ENCODE assay signal across 8 cellular contexts in the genomic region with DNA sequence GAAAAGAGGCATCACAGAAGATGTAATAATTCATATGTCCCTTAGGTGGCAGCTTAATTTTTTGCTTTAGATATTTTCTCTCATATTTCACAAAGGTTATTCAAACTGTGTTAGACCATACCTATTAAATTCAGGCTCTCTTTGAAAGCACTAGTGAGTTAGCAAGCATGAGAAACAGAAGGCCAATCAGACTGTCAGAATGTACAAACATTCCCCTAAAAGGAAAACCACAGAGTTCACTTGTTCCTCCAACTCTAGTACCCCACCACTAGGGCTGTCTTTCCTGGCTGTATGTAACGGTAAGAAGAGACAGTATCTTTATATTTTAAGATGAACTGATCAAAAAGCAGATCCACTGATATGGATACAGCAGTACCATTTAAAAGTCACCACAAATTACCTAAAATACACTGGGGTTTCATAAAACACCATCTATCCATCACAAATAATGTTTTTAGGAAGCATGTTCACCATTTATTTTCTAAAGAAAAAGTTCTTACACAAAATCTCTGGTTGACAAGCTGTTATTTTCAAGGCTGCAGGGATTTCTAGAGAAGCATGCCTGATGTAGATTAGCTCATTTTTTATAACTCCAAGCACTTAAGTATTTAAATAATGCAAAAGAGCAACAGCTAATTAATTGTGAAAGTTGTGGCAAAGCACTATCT. TPM values are rescaled to one million over a fixed set of nuclear protein-coding genes. Genes with fewer than 3 reads are reported as not detected.
DNase-seq lines count a peak whose midpoint lies in the region; ATAC-seq, FAIRE-seq and TF ChIP-seq lines count a peak whose summit lies in the region.

No MANE protein-coding gene starts in this region.

- H4K20me1 ChIP-seq in PC-3 (ENCODE audit: low read length) (peaks cover 8% of the 10 kb centered on the region), mammary epithelial cell (ENCODE audit: insufficient read depth, low read length) (no peaks in the 10 kb centered on the region), HepG2 (ENCODE audit: insufficient read depth, low read length) (peaks cover 2% of the 10 kb centered on the region; the same call in 1 of the 2 replicates)

- H3K4me2 ChIP-seq in PC-3 (ENCODE audit: low read length) (peak overlapping the region; percentile 99), mammary epithelial cell (ENCODE audit: insufficient read depth, low read depth, low read length) (peak overlapping the region; percentile 83), HepG2 (ENCODE audit: low read depth, low read length) (peak overlapping the region; percentile 70)

- DNase-seq in NCI-H1417 (lab: John Stamatoyannopoulos, UW) (peak; percentile 27 to 56 (median 48)), NCI-H1417 treated with DMSO at 0.1 percent for 48 hours (lab: John Stamatoyannopoulos, UW) (no peak), PC-3 (peak; percentile 74), mammary epithelial cell (peak; percentile 77), HepG2 (ENCODE audit: low spot score) (peak; percentile 89), superior temporal gyrus (ENCODE audit: extremely low spot score) (peak; percentile 75)

- H3K4me1 ChIP-seq in PC-3 (ENCODE audit: insufficient read depth, low read length) (peaks cover 32% of the 10 kb centered on the region), mammary epithelial cell (ENCODE audit: insufficient read depth, low read length) (peaks cover 34% of the 10 kb centered on the region), HepG2 (ENCODE audit: insufficient read depth, low read length) (peaks cover 56% of the 10 kb centered on the region)

- peaks cover 57% of the 10 kb centered on the region for H3K79me2 ChIP-seq in PC-3 (ENCODE audit: low read length)
- peaks cover 55% of the 10 kb centered on the region for H3K79me2 ChIP-seq in mammary epithelial cell (ENCODE audit: insufficient read depth, low read length)
- peaks cover 43% of the 10 kb centered on the region for H3K79me2 ChIP-seq in HepG2 (ENCODE audit: insufficient read depth, low read length)

- H3K27me3 ChIP-seq in PC-3 (ENCODE audit: low read length) (no peaks in the 10 kb centered on the region), mammary epithelial cell (ENCODE audit: insufficient read depth, low read length) (no peaks in the 10 kb centered on the region), HepG2 (ENCODE audit: control insufficient read depth in 1 of 2, insufficient read depth in 2 of 2, low read length in 2 of 2) (no peaks in the 10 kb centered on the region; a peak in 1 of 5 replicates)

- peak overlapping the region; percentile 90; the same call in 1 of the 2 replicates for H3K9ac ChIP-seq in PC-3 (ENCODE audit: low read length)
- H3K9ac ChIP-seq in mammary epithelial cell (ENCODE audit: insufficient read depth, low read length): peak overlapping the region; percentile 78
- peak overlapping the region; percentile 50 for H3K9ac ChIP-seq in HepG2 (ENCODE audit: insufficient read depth, low read depth, low read length)

- no peaks in the 10 kb centered on the region for H3F3A ChIP-seq in PC-3 (ENCODE audit: low read length, unreplicated experiment)

- TF ChIP-seq EP300 in HepG2 (IDR thresholded peaks at IDR 0.05; ENCODE audit: low read depth in 2 of 2, low read length in 2 of 2) (no peak), HepG2 (CRISPR knock-in tag; IDR thresholded peaks at IDR 0.05; ENCODE audit: borderline replicate concordance) (no peak)

- no peaks in the 10 kb centered on the region for H3K9me3 ChIP-seq in PC-3 (ENCODE audit: low read length)
- H3K9me3 ChIP-seq in mammary epithelial cell (replicated peaks; ENCODE audit: insufficient read depth, low read length): no peaks in the 10 kb centered on the region
- H3K9me3 ChIP-seq in HepG2 (ENCODE audit: low read length): no peaks in the 10 kb centered on the region

- CTCF ChIA-PET in PC-3 (lab: Charles Lee) (no interaction called here), mammary epithelial cell (lab: Charles Lee; ENCODE audit: low non-redundant PET) (interaction anchor here (0.6 to 1.1 kb wide), 5 partner anchors 34 to 753 kb away, joined by 4 to 7 read pairs (median 4); a partner anchor contains a TSS), HepG2 (lab: Yijun Ruan, JAX; ENCODE audit: low intra/inter-chr PET ratio, low total read pairs) (interaction anchor here (1.2 kb wide), 1 partner anchor 282 kb away, joined by 3 read pairs; no protein-coding TSS in a partner anchor)

- in situ Hi-C loops in mammary epithelial cell (cut with MboI; ENCODE audit: low sequenced_read_pairs in 2 of 2) (loop anchor here in 1 of 2 donors (5.0 kb wide), 1 partner anchor 162 kb away; a partner anchor contains a TSS), HepG2 (cut with HindIII; ENCODE audit: extremely low pct_ligation_motif_present, low pct_unique_long_range_greater_than_20kb) (no loop called here)

- BruUV-seq in PC-3 (replicated peaks; lab: Mats Ljungman, UMichigan): TSS peak; percentile 81
- TSS peak; percentile 63 for BruUV-seq in mammary epithelial cell (replicated peaks; lab: Mats Ljungman, UMichigan)
- BruUV-seq in HepG2 (replicated peaks; lab: Mats Ljungman, UMichigan): no TSS peak

- H3K36me3 ChIP-seq in PC-3 (ENCODE audit: low read depth, low read length) (peaks cover 23% of the 10 kb centered on the region), mammary epithelial cell (ENCODE audit: insufficient read depth, low read length) (peaks cover 14% of the 10 kb centered on the region), HepG2 (replicated peaks in 1 of 2; ENCODE audit: control insufficient read depth in 1 of 2, insufficient read depth in 2 of 2, low read length in 2 of 2) (peaks cover 3 to 15% of the 10 kb centered on the region in 2 experiments)

- H3K4me3 ChIP-seq in PC-3 (ENCODE audit: low read length): peak overlapping the region; percentile 93
- peak overlapping the region; percentile 85 to 95 (median 90) for H3K4me3 ChIP-seq in mammary epithelial cell (replicated peaks in 1 of 3; ENCODE audit: insufficient read depth in 1 of 3, low read depth in 2 of 3, low read length in 3 of 3)
- peak overlapping the region; percentile 89 to 97 (median 91); a peak in 5 of 6 replicates for H3K4me3 ChIP-seq in HepG2 (replicated peaks in 1 of 3; ENCODE audit: insufficient read depth in 1 of 3, low read depth in 2 of 3, low read length in 3 of 3)

- H3K27ac ChIP-seq in PC-3 (ENCODE audit: low read length) (peak overlapping the region; percentile 71; the same call in 1 of the 2 replicates), mammary epithelial cell (ENCODE audit: insufficient read depth, low read depth, low read length) (peak overlapping the region; percentile 82), HepG2 (ENCODE audit: extremely low read length, insufficient read depth, low read length) (peak overlapping the region; percentile 84)

- 0% methylated on average over 1 of the region's 1 CpG for WGBS in mammary epithelial cell (ENCODE audit: low coverage, missing lambda C conversion rate)
- WGBS in HepG2 (ENCODE audit: low lambda C conversion rate): 0% methylated on average over 1 of the region's 1 CpG

- FAIRE-seq in HepG2 (lab: Jason Lieb, UNC): peak; percentile 79

- TF ChIP-seq CTCF in PC-3 (conservative IDR thresholded peaks at IDR 0.05; ENCODE audit: low read depth, low read length) (peak; percentile 64), mammary epithelial cell (conservative IDR thresholded peaks at IDR 0.05 in 1 of 2, IDR thresholded peaks at IDR 0.05 in 1 of 2; ENCODE audit: extremely low read depth in 1 of 2, insufficient read depth in 1 of 2, low read depth in 1 of 2, low read length in 2 of 2) (peak; percentile 49 to 58), HepG2 (CRISPR knock-in tag; IDR thresholded peaks at IDR 0.05) (0 out of 2 replicates have a peak, but pooled peaks have one; percentile 26)

- intact Hi-C loops in PC-3 (cut with micrococcal nuclease): no loop called here
- intact Hi-C loops in mammary epithelial cell (cut with micrococcal nuclease): loop anchor here (1.0 to 10.0 kb wide), 4 partner anchors 25 to 609 kb away; a partner anchor contains a TSS
- intact Hi-C loops in HepG2 (cut with micrococcal nuclease; ENCODE audit: unreplicated experiment): loop anchor here (10.0 kb wide), 1 partner anchor 51 kb away; no protein-coding TSS in a partner anchor

- POLR2A ChIA-PET in PC-3 (lab: Charles Lee; ENCODE audit: unreplicated experiment) (no interaction called here), HepG2 (lab: Yijun Ruan, JAX) (no interaction called here)

- TF ChIP-seq POLR2A in HepG2 (IDR thresholded peaks at IDR 0.05; ENCODE audit: insufficient read depth in 1 of 2, low read depth in 2 of 2, low read length in 2 of 2): peak in 1 of 2 experiments; percentile 61; a peak in 2 of 4 replicates

- dilution Hi-C loops in mammary epithelial cell (cut with HindIII; ENCODE audit: low sequenced_read_pairs): no loop called here

- no peaks in the 10 kb centered on the region for H3K9me2 ChIP-seq in PC-3 (replicated peaks; ENCODE audit: low read length)

- peak; percentile 52 for ATAC-seq in GM19395 (IDR thresholded peaks at IDR 0.05; ENCODE audit: unreplicated experiment)
- ATAC-seq in HG03558 (IDR thresholded peaks at IDR 0.05; ENCODE audit: extremely low read depth, unreplicated experiment): peak; percentile 46
- peak; percentile 38 for ATAC-seq in PC-3
- ATAC-seq in HepG2: peak; percentile 52

- H2AFZ ChIP-seq in PC-3 (ENCODE audit: low read length): no peak overlapping the region
- no peak overlapping the region for H2AFZ ChIP-seq in mammary epithelial cell (ENCODE audit: low read depth, low read length)
- no peak overlapping the region for H2AFZ ChIP-seq in HepG2 (ENCODE audit: low read length)

- no peak for TF ChIP-seq RAD21 in HepG2 (CRISPR knock-in tag; IDR thresholded peaks at IDR 0.05)

RNA-seq across cellular contexts. Expression of a gene that starts 1.8 kb away (rescaled TPM):
- total RNA-seq in PC-3 (2014; rRNA removed): 60.0 and 76.1 TPM in 2 replicates
- 100 to 1,000 TPM; 162 to 186 TPM for total RNA-seq in mammary epithelial cell
- polyA plus RNA-seq in mammary epithelial cell: 125 TPM
- polyA minus RNA-seq in mammary epithelial cell: 125 TPM
- total RNA-seq in HepG2 (2016; rRNA removed; fragmentation: Illumina TruSeq; extraction: Trizol): 106 and 148 TPM in 2 replicates
- 8.0 and 11.5 TPM in 2 replicates for total RNA-seq in HepG2 (2016; cell fraction: cytosol; rRNA removed; fragmentation: Illumina TruSeq; extraction: Trizol; ENCODE audit: low read depth)
- total RNA-seq in HepG2 (2016; cell fraction: insoluble cytoplasmic fraction; rRNA removed; fragmentation: Illumina TruSeq; extraction: Trizol): 110 and 163 TPM in 2 replicates
- 39.6 and 47.2 TPM in 2 replicates for total RNA-seq in HepG2 (2016; cell fraction: membrane; rRNA removed; fragmentation: Illumina TruSeq; extraction: Trizol)
- 45.8 TPM in 2 replicates for total RNA-seq in HepG2 (2016; cell fraction: nucleus; rRNA removed; fragmentation: Illumina TruSeq; extraction: Trizol)
- polyA plus RNA-seq in HepG2 (2011; rRNA removed): 40.1 and 48.4 TPM in 2 replicates
- polyA plus RNA-seq in HepG2 (2011; cell fraction: cytosol; rRNA removed): 21.1 and 33.4 TPM in 2 replicates
- 7.7 and 10.0 TPM in 2 replicates for polyA plus RNA-seq in HepG2 (2011; cell fraction: nucleus; rRNA removed)
- 50.2 and 53.9 TPM in 2 replicates for polyA plus RNA-seq in HepG2 (2012)
- polyA plus RNA-seq in HepG2 (2016; cell fraction: cytosol; fragmentation: Illumina TruSeq; extraction: Trizol; ENCODE audit: low read depth): 8.8 and 9.5 TPM in 2 replicates
- 146 and 157 TPM in 2 replicates for polyA plus RNA-seq in HepG2 (2016; cell fraction: insoluble cytoplasmic fraction; fragmentation: Illumina TruSeq; extraction: Trizol; ENCODE audit: low read depth)
- 29.5 and 30.2 TPM in 2 replicates for polyA plus RNA-seq in HepG2 (2016; cell fraction: membrane; fragmentation: Illumina TruSeq; extraction: Trizol; ENCODE audit: low read depth)
- polyA plus RNA-seq in HepG2 (2016; cell fraction: nucleus; fragmentation: Illumina TruSeq; extraction: Trizol; ENCODE audit: insufficient read depth, low read depth): 58.8 and 62.7 TPM in 2 replicates
- polyA minus RNA-seq in HepG2 (2011; rRNA and poly(A)+ RNA removed; ENCODE audit: low replicate concordance): 16.7 and 70.1 TPM in 2 replicates
- polyA minus RNA-seq in HepG2 (2011; cell fraction: cytosol; rRNA and poly(A)+ RNA removed): 28.3 and 29.7 TPM in 2 replicates
- 44.3 and 44.4 TPM in 2 replicates for polyA minus RNA-seq in HepG2 (2011; cell fraction: nucleus; rRNA and poly(A)+ RNA removed)

RNA-seq across cellular contexts. Expression of a gene that starts 19.3 kb away (rescaled TPM):
- total RNA-seq in PC-3 (2014; rRNA removed) (not detected in 2 replicates), mammary epithelial cell (not detected), HepG2 (2016; rRNA removed; fragmentation: Illumina TruSeq; extraction: Trizol) (not detected in 2 replicates)
- polyA plus RNA-seq in mammary epithelial cell (not detected), HepG2 (2011; rRNA removed) (not detected in 2 replicates)
- polyA minus RNA-seq in mammary epithelial cell: not detected
- not detected in 2 replicates for total RNA-seq in HepG2 (2016; cell fraction: cytosol; rRNA removed; fragmentation: Illumina TruSeq; extraction: Trizol; ENCODE audit: low read depth)
- total RNA-seq in HepG2 (2016; cell fraction: insoluble cytoplasmic fraction; rRNA removed; fragmentation: Illumina TruSeq; extraction: Trizol): not detected in 2 replicates
- not detected in 2 replicates for total RNA-seq in HepG2 (2016; cell fraction: membrane; rRNA removed; fragmentation: Illumina TruSeq; extraction: Trizol)
- total RNA-seq in HepG2 (2016; cell fraction: nucleus; rRNA removed; fragmentation: Illumina TruSeq; extraction: Trizol): not detected in 2 replicates
- not detected in 2 replicates for polyA plus RNA-seq in HepG2 (2011; cell fraction: cytosol; rRNA removed)
- polyA plus RNA-seq in HepG2 (2011; cell fraction: nucleus; rRNA removed): not detected in 2 replicates
- not detected in 2 replicates for polyA plus RNA-seq in HepG2 (2012)
- not detected in 2 replicates for polyA plus RNA-seq in HepG2 (2016; cell fraction: cytosol; fragmentation: Illumina TruSeq; extraction: Trizol; ENCODE audit: low read depth)
- polyA plus RNA-seq in HepG2 (2016; cell fraction: insoluble cytoplasmic fraction; fragmentation: Illumina TruSeq; extraction: Trizol; ENCODE audit: low read depth): not detected in 2 replicates
- polyA plus RNA-seq in HepG2 (2016; cell fraction: membrane; fragmentation: Illumina TruSeq; extraction: Trizol; ENCODE audit: low read depth): not detected in 2 replicates
- not detected in 2 replicates for polyA plus RNA-seq in HepG2 (2016; cell fraction: nucleus; fragmentation: Illumina TruSeq; extraction: Trizol; ENCODE audit: insufficient read depth, low read depth)
- polyA minus RNA-seq in HepG2 (2011; rRNA and poly(A)+ RNA removed; ENCODE audit: low replicate concordance): not detected in 2 replicates
- not detected in 2 replicates for polyA minus RNA-seq in HepG2 (2011; cell fraction: cytosol; rRNA and poly(A)+ RNA removed)
- polyA minus RNA-seq in HepG2 (2011; cell fraction: nucleus; rRNA and poly(A)+ RNA removed): not detected in 2 replicates

RNA-seq across cellular contexts. Expression of a gene that starts 43.6 kb away (rescaled TPM):
- 26.1 and 31.3 TPM in 2 replicates for total RNA-seq in PC-3 (2014; rRNA removed)
- total RNA-seq in mammary epithelial cell: 1 to 10 TPM in 1 of 2 donors, under 1 TPM in 1; under 0.01 to 8.5 TPM
- polyA plus RNA-seq in mammary epithelial cell: 3.4 TPM
- not detected for polyA minus RNA-seq in mammary epithelial cell
- total RNA-seq in HepG2 (2016; rRNA removed; fragmentation: Illumina TruSeq; extraction: Trizol): 0.46 and 1.1 TPM in 2 replicates
- 0.26 and 0.30 TPM in 2 replicates for total RNA-seq in HepG2 (2016; cell fraction: cytosol; rRNA removed; fragmentation: Illumina TruSeq; extraction: Trizol; ENCODE audit: low read depth)
- total RNA-seq in HepG2 (2016; cell fraction: insoluble cytoplasmic fraction; rRNA removed; fragmentation: Illumina TruSeq; extraction: Trizol): 0.37 and 0.41 TPM in 2 replicates
- 0.14 and 0.19 TPM in 2 replicates for total RNA-seq in HepG2 (2016; cell fraction: membrane; rRNA removed; fragmentation: Illumina TruSeq; extraction: Trizol)
- total RNA-seq in HepG2 (2016; cell fraction: nucleus; rRNA removed; fragmentation: Illumina TruSeq; extraction: Trizol): not detected in 2 replicates
- 0.18 and 0.25 TPM in 2 replicates for polyA plus RNA-seq in HepG2 (2011; rRNA removed)
- polyA plus RNA-seq in HepG2 (2011; cell fraction: cytosol; rRNA removed): 0.50 and 0.68 TPM in 2 replicates
- polyA plus RNA-seq in HepG2 (2011; cell fraction: nucleus; rRNA removed): 0.10 and 0.35 TPM in 2 replicates
- polyA plus RNA-seq in HepG2 (2012): 0.21 and 0.25 TPM in 2 replicates
- 0.14 and 0.24 TPM in 2 replicates for polyA plus RNA-seq in HepG2 (2016; cell fraction: cytosol; fragmentation: Illumina TruSeq; extraction: Trizol; ENCODE audit: low read depth)
- polyA plus RNA-seq in HepG2 (2016; cell fraction: insoluble cytoplasmic fraction; fragmentation: Illumina TruSeq; extraction: Trizol; ENCODE audit: low read depth): 0.27 and 1.4 TPM in 2 replicates
- 0.43 and 0.53 TPM in 2 replicates for polyA plus RNA-seq in HepG2 (2016; cell fraction: membrane; fragmentation: Illumina TruSeq; extraction: Trizol; ENCODE audit: low read depth)
- polyA plus RNA-seq in HepG2 (2016; cell fraction: nucleus; fragmentation: Illumina TruSeq; extraction: Trizol; ENCODE audit: insufficient read depth, low read depth): 0.72 TPM in 1 of 2 replicates, not detected in the other
- polyA minus RNA-seq in HepG2 (2011; rRNA and poly(A)+ RNA removed; ENCODE audit: low replicate concordance): 3.3 TPM in 1 of 2 replicates, not detected in the other
- not detected in 2 replicates for polyA minus RNA-seq in HepG2 (2011; cell fraction: cytosol; rRNA and poly(A)+ RNA removed)
- polyA minus RNA-seq in HepG2 (2011; cell fraction: nucleus; rRNA and poly(A)+ RNA removed): not detected in 2 replicates
